Comparison of ENCODE assay signal across 19 cellular contexts in the genomic region with DNA sequence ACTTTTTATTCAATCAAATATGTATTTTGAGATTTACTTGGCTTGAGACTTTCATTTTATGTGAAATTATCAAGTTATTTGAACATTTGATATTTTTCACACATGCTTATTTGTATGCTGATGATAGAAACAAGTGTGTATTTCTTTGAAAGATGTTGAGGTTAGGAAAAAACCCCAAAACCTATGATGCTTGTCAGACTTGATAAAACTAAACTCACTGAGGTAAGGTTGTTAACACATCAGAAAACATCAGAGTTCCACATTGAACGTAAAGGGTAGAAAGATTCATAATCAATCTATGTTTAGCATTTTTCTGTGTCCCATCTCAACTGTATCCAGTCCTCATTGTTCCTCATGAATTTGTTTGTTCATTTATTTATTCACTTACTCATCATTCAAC.
"Had no signal": no experiment of that assay in that cellular context is flagged by ENCODE, and none has a peak within 500 bp of the region (broad histone marks: within the 10 kb centered on the region; RNA-seq: fewer than 3 reads in every experiment).

No MANE protein-coding gene starts in this region.

- H3K27ac Mint-ChIP-seq: activated CD4-positive, alpha-beta memory T cell treated with anti-CD3 and anti-CD28 coated beads, Interleukin-2, amount 10 ng/mL, durations not matched to agents 7 days and 5 days; activated CD8-positive, alpha-beta memory T cell treated with anti-CD3 and anti-CD28 coated beads, Interleukin-2, amount 10 ng/mL, durations not matched to agents 7 days and 5 days; activated naive CD8-positive, alpha-beta T cell treated with anti-CD3 and anti-CD28 coated beads for 36 hours; effector memory CD8-positive, alpha-beta T cell; nephron; stimulated activated effector memory CD8-positive, alpha-beta T cell treated with anti-CD3 and anti-CD28 coated beads, Interleukin-12 subunit alpha, Interleukin-12 subunit beta, amount 100 ng/mL, for 72 hours had no signal

- H3K9me3 Mint-ChIP-seq: activated CD4-positive, alpha-beta memory T cell treated with anti-CD3 and anti-CD28 coated beads, Interleukin-2, amount 10 ng/mL, durations not matched to agents 7 days and 5 days; activated naive CD8-positive, alpha-beta T cell treated with anti-CD3 and anti-CD28 coated beads for 36 hours; effector memory CD8-positive, alpha-beta T cell; nephron; stimulated activated effector memory CD8-positive, alpha-beta T cell treated with anti-CD3 and anti-CD28 coated beads, Interleukin-12 subunit alpha, Interleukin-12 subunit beta, amount 100 ng/mL, for 72 hours had no signal

- H3K4me3 ChIP-seq: cardiac muscle cell, esophagus squamous epithelium, heart right ventricle, left lung, right lobe of liver, upper lobe of right lung had no signal

- H3K36me3 ChIP-seq: cardiac muscle cell, left lung, right lobe of liver had no signal

- H3K4me1 ChIP-seq: esophagus squamous epithelium, left lung, parathyroid adenoma, right lobe of liver, upper lobe of right lung had no signal

- H3K27me3 Mint-ChIP-seq: activated CD4-positive, alpha-beta memory T cell treated with anti-CD3 and anti-CD28 coated beads, Interleukin-2, amount 10 ng/mL, durations not matched to agents 7 days and 5 days; activated CD8-positive, alpha-beta memory T cell treated with anti-CD3 and anti-CD28 coated beads, Interleukin-2, amount 10 ng/mL, durations not matched to agents 7 days and 5 days; activated naive CD8-positive, alpha-beta T cell treated with anti-CD3 and anti-CD28 coated beads for 36 hours; effector memory CD8-positive, alpha-beta T cell had no signal

- H3K27ac ChIP-seq: cardiac muscle cell, esophagus squamous epithelium, heart right ventricle, left lung, parathyroid adenoma, right lobe of liver, upper lobe of right lung had no signal

- H3K4me1 Mint-ChIP-seq: activated CD4-positive, alpha-beta memory T cell treated with anti-CD3 and anti-CD28 coated beads, Interleukin-2, amount 10 ng/mL, durations not matched to agents 7 days and 5 days; nephron; stimulated activated effector memory CD8-positive, alpha-beta T cell treated with anti-CD3 and anti-CD28 coated beads, Interleukin-12 subunit alpha, Interleukin-12 subunit beta, amount 100 ng/mL, for 72 hours had no signal

- DNase-seq: activated CD4-positive, alpha-beta memory T cell treated with anti-CD3 and anti-CD28 coated beads, Interleukin-2, amount 10 ng/mL, durations not matched to agents 7 days and 5 days; activated CD4-positive, alpha-beta T cell treated with anti-CD3 and anti-CD28 coated beads for 48 hours; activated CD4-positive, CD25-positive, alpha-beta regulatory T cell; activated CD8-positive, alpha-beta memory T cell treated with anti-CD3 and anti-CD28 coated beads, Interleukin-2, amount 10 ng/mL, durations not matched to agents 7 days and 5 days; activated naive CD8-positive, alpha-beta T cell treated with anti-CD3 and anti-CD28 coated beads for 36 hours; amniotic stem cell; effector memory CD8-positive, alpha-beta T cell; esophagus squamous epithelium; heart right ventricle; left lung; midbrain; right lobe of liver; small intestine; stimulated activated CD4-positive, alpha-beta T cell treated with anti-CD3 and anti-CD28 coated beads, Interleukin-4, amount 100 ng/mL, for 1 hour; upper lobe of right lung had no signal

- H3K9me3 ChIP-seq: esophagus squamous epithelium, heart right ventricle, left lung, right lobe of liver, upper lobe of right lung had no signal

- H3K4me3 Mint-ChIP-seq: activated CD4-positive, alpha-beta memory T cell treated with anti-CD3 and anti-CD28 coated beads, Interleukin-2, amount 10 ng/mL, durations not matched to agents 7 days and 5 days; activated CD8-positive, alpha-beta memory T cell treated with anti-CD3 and anti-CD28 coated beads, Interleukin-2, amount 10 ng/mL, durations not matched to agents 7 days and 5 days; activated naive CD8-positive, alpha-beta T cell treated with anti-CD3 and anti-CD28 coated beads for 36 hours; effector memory CD8-positive, alpha-beta T cell; nephron; stimulated activated effector memory CD8-positive, alpha-beta T cell treated with anti-CD3 and anti-CD28 coated beads, Interleukin-12 subunit alpha, Interleukin-12 subunit beta, amount 100 ng/mL, for 72 hours had no signal

- ATAC-seq: activated CD8-positive, alpha-beta memory T cell treated with anti-CD3 and anti-CD28 coated beads, Interleukin-2, amount 10 ng/mL, durations not matched to agents 7 days and 5 days; effector memory CD8-positive, alpha-beta T cell; heart right ventricle; left lung; right lobe of liver; stimulated activated effector memory CD8-positive, alpha-beta T cell treated with anti-CD3 and anti-CD28 coated beads, Interleukin-12 subunit alpha, Interleukin-12 subunit beta, amount 100 ng/mL, for 72 hours; upper lobe of right lung had no signal

- H3K27me3 ChIP-seq: cardiac muscle cell, esophagus squamous epithelium, heart right ventricle, left lung, right lobe of liver, upper lobe of right lung had no signal
